In the genomic region with DNA sequence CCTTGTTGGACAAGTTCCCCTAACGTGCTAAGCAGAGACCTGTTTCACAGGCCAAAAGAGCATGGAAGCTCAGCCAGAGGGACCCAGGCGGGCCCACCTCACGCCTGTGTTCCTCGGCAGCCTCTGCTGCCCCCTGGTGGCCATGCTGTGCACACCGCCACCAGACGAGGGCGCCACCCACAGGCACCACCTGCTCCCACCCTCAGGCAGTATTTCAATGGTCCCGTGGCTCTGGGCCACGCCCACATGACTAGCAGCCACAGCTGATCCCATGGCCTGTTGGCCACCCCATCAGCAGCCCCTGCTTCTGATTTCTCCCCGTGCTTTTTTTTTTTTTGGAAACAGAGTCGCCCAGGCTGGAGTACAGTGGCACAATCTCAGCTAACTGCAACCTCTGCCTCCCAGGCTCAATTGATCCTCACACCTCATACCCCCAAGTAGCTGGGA, we compare ENCODE assay signal across 1 cellular context.
TF ChIP-seq lines count a peak whose summit lies in the region.

No MANE protein-coding gene starts in this region.

TF ChIP-seq in HEK293, 187 proteins besides CTCF, POLR2A, EP300 and RAD21 (continued from another document and continues in another):
- TF ChIP-seq ZBTB8A (tag by site-specific recombination; IDR thresholded peaks at IDR 0.05) (peak; percentile 53; the same call in 1 of the 2 replicates), ZNF335 (tag by site-specific recombination; conservative IDR thresholded peaks at IDR 0.05) (0 out of 2 replicates have a peak, but pooled peaks have one; percentile 12), GLIS2 (tag by site-specific recombination; IDR thresholded peaks at IDR 0.05) (peak; percentile 70), ZNF843 (tag by site-specific recombination; IDR thresholded peaks at IDR 0.05) (0 out of 2 replicates have a peak, but pooled peaks have one; percentile 42), ZNF248 (tag by site-specific recombination; IDR thresholded peaks at IDR 0.05) (no peak), ZNF768 (tag by site-specific recombination; IDR thresholded peaks at IDR 0.05) (no peak), ZNF433 (tag by site-specific recombination; IDR thresholded peaks at IDR 0.05; ENCODE audit: low read depth) (no peak), ZSCAN16 (tag by site-specific recombination; IDR thresholded peaks at IDR 0.05) (no peak), BCL11B (tag by site-specific recombination; IDR thresholded peaks at IDR 0.05; ENCODE audit: low read depth) (no peak), RBAK (tag by site-specific recombination; IDR thresholded peaks at IDR 0.05) (no peak), ZNF221 (tag by site-specific recombination; IDR thresholded peaks at IDR 0.05; ENCODE audit: borderline replicate concordance) (no peak), ZNF600 (tag by site-specific recombination; IDR thresholded peaks at IDR 0.05) (no peak; the same call in 1 of the 2 replicates), BCL11A (tag by site-specific recombination; IDR thresholded peaks at IDR 0.05; ENCODE audit: low read depth) (no peak), ZNF324 (tag by site-specific recombination; IDR thresholded peaks at IDR 0.05) (peak; percentile 85), GLIS1 (tag by site-specific recombination; IDR thresholded peaks at IDR 0.05) (peak; percentile 77), ZNF366 (tag by site-specific recombination; conservative IDR thresholded peaks at IDR 0.05) (no peak), ZNF585B (tag by site-specific recombination; IDR thresholded peaks at IDR 0.05) (no peak), SALL2 (tag by site-specific recombination; IDR thresholded peaks at IDR 0.05; ENCODE audit: borderline replicate concordance) (no peak), OSR2 (tag by site-specific recombination; IDR thresholded peaks at IDR 0.05) (peak; percentile 72), ZXDB (tag by site-specific recombination; IDR thresholded peaks at IDR 0.05) (peak; percentile 81), ZBTB17 (tag by site-specific recombination; IDR thresholded peaks at IDR 0.05) (peak; percentile 53; the same call in 1 of the 2 replicates), ZNF561 (tag by site-specific recombination; IDR thresholded peaks at IDR 0.05; ENCODE audit: borderline replicate concordance) (peak; percentile 90; the same call in 1 of the 2 replicates), ZNF266 (tag by site-specific recombination; IDR thresholded peaks at IDR 0.05; ENCODE audit: low read depth) (no peak), ZNF629 (tag by site-specific recombination; IDR thresholded peaks at IDR 0.05) (peak; percentile 72), HOXC10 (CRISPR knock-in tag; IDR thresholded peaks at IDR 0.05) (no peak), ZFP69B (tag by site-specific recombination; IDR thresholded peaks at IDR 0.05) (peak; percentile 100)
- TF ChIP-seq, protein P1, sequence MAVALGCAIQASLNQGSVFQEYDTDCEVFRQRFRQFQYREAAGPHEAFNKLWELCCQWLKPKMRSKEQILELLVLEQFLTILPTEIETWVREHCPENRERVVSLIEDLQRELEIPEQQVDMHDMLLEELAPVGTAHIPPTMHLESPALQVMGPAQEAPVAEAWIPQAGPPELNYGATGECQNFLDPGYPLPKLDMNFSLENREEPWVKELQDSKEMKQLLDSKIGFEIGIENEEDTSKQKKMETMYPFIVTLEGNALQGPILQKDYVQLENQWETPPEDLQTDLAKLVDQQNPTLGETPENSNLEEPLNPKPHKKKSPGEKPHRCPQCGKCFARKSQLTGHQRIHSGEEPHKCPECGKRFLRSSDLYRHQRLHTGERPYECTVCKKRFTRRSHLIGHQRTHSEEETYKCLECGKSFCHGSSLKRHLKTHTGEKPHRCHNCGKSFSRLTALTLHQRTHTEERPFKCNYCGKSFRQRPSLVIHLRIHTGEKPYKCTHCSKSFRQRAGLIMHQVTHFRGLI (tag by site-specific recombination; IDR thresholded peaks at IDR 0.05): peak; percentile 81; the same call in 1 of the 2 replicates
- TF ChIP-seq, protein P2, sequence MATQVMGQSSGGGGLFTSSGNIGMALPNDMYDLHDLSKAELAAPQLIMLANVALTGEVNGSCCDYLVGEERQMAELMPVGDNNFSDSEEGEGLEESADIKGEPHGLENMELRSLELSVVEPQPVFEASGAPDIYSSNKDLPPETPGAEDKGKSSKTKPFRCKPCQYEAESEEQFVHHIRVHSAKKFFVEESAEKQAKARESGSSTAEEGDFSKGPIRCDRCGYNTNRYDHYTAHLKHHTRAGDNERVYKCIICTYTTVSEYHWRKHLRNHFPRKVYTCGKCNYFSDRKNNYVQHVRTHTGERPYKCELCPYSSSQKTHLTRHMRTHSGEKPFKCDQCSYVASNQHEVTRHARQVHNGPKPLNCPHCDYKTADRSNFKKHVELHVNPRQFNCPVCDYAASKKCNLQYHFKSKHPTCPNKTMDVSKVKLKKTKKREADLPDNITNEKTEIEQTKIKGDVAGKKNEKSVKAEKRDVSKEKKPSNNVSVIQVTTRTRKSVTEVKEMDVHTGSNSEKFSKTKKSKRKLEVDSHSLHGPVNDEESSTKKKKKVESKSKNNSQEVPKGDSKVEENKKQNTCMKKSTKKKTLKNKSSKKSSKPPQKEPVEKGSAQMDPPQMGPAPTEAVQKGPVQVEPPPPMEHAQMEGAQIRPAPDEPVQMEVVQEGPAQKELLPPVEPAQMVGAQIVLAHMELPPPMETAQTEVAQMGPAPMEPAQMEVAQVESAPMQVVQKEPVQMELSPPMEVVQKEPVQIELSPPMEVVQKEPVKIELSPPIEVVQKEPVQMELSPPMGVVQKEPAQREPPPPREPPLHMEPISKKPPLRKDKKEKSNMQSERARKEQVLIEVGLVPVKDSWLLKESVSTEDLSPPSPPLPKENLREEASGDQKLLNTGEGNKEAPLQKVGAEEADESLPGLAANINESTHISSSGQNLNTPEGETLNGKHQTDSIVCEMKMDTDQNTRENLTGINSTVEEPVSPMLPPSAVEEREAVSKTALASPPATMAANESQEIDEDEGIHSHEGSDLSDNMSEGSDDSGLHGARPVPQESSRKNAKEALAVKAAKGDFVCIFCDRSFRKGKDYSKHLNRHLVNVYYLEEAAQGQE (tag by site-specific recombination; IDR thresholded peaks at IDR 0.05): no peak
- TF ChIP-seq, protein P3, sequence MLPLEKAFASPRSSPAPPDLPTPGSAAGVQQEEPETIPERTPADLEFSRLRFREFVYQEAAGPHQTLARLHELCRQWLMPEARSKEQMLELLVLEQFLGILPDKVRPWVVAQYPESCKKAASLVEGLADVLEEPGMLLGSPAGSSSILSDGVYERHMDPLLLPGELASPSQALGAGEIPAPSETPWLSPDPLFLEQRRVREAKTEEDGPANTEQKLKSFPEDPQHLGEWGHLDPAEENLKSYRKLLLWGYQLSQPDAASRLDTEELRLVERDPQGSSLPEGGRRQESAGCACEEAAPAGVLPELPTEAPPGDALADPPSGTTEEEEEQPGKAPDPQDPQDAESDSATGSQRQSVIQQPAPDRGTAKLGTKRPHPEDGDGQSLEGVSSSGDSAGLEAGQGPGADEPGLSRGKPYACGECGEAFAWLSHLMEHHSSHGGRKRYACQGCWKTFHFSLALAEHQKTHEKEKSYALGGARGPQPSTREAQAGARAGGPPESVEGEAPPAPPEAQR (tag by site-specific recombination; IDR thresholded peaks at IDR 0.05): no peak
- TF ChIP-seq, protein P4, sequence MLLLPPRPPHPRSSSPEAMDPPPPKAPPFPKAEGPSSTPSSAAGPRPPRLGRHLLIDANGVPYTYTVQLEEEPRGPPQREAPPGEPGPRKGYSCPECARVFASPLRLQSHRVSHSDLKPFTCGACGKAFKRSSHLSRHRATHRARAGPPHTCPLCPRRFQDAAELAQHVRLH (tag by site-specific recombination; IDR thresholded peaks at IDR 0.05): peak; percentile 91
- TF ChIP-seq, protein P5, sequence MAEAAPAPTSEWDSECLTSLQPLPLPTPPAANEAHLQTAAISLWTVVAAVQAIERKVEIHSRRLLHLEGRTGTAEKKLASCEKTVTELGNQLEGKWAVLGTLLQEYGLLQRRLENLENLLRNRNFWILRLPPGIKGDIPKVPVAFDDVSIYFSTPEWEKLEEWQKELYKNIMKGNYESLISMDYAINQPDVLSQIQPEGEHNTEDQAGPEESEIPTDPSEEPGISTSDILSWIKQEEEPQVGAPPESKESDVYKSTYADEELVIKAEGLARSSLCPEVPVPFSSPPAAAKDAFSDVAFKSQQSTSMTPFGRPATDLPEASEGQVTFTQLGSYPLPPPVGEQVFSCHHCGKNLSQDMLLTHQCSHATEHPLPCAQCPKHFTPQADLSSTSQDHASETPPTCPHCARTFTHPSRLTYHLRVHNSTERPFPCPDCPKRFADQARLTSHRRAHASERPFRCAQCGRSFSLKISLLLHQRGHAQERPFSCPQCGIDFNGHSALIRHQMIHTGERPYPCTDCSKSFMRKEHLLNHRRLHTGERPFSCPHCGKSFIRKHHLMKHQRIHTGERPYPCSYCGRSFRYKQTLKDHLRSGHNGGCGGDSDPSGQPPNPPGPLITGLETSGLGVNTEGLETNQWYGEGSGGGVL (tag by site-specific recombination; IDR thresholded peaks at IDR 0.05): no peak
- TF ChIP-seq, protein P6, sequence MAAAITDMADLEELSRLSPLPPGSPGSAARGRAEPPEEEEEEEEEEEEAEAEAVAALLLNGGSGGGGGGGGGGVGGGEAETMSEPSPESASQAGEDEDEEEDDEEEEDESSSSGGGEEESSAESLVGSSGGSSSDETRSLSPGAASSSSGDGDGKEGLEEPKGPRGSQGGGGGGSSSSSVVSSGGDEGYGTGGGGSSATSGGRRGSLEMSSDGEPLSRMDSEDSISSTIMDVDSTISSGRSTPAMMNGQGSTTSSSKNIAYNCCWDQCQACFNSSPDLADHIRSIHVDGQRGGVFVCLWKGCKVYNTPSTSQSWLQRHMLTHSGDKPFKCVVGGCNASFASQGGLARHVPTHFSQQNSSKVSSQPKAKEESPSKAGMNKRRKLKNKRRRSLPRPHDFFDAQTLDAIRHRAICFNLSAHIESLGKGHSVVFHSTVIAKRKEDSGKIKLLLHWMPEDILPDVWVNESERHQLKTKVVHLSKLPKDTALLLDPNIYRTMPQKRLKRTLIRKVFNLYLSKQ (tag by site-specific recombination; IDR thresholded peaks at IDR 0.05; ENCODE audit: borderline replicate concordance): no peak
- TF ChIP-seq, protein P7, sequence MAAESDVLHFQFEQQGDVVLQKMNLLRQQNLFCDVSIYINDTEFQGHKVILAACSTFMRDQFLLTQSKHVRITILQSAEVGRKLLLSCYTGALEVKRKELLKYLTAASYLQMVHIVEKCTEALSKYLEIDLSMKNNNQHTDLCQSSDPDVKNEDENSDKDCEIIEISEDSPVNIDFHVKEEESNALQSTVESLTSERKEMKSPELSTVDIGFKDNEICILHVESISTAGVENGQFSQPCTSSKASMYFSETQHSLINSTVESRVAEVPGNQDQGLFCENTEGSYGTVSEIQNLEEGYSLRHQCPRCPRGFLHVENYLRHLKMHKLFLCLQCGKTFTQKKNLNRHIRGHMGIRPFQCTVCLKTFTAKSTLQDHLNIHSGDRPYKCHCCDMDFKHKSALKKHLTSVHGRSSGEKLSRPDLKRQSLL (tag by site-specific recombination; IDR thresholded peaks at IDR 0.05): peak; percentile 7; the same call in 1 of the 2 replicates
- TF ChIP-seq, protein P8, sequence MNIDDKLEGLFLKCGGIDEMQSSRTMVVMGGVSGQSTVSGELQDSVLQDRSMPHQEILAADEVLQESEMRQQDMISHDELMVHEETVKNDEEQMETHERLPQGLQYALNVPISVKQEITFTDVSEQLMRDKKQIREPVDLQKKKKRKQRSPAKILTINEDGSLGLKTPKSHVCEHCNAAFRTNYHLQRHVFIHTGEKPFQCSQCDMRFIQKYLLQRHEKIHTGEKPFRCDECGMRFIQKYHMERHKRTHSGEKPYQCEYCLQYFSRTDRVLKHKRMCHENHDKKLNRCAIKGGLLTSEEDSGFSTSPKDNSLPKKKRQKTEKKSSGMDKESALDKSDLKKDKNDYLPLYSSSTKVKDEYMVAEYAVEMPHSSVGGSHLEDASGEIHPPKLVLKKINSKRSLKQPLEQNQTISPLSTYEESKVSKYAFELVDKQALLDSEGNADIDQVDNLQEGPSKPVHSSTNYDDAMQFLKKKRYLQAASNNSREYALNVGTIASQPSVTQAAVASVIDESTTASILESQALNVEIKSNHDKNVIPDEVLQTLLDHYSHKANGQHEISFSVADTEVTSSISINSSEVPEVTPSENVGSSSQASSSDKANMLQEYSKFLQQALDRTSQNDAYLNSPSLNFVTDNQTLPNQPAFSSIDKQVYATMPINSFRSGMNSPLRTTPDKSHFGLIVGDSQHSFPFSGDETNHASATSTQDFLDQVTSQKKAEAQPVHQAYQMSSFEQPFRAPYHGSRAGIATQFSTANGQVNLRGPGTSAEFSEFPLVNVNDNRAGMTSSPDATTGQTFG (tag by site-specific recombination; IDR thresholded peaks at IDR 0.05; ENCODE audit: borderline replicate concordance): no peak
- TF ChIP-seq, protein P9, sequence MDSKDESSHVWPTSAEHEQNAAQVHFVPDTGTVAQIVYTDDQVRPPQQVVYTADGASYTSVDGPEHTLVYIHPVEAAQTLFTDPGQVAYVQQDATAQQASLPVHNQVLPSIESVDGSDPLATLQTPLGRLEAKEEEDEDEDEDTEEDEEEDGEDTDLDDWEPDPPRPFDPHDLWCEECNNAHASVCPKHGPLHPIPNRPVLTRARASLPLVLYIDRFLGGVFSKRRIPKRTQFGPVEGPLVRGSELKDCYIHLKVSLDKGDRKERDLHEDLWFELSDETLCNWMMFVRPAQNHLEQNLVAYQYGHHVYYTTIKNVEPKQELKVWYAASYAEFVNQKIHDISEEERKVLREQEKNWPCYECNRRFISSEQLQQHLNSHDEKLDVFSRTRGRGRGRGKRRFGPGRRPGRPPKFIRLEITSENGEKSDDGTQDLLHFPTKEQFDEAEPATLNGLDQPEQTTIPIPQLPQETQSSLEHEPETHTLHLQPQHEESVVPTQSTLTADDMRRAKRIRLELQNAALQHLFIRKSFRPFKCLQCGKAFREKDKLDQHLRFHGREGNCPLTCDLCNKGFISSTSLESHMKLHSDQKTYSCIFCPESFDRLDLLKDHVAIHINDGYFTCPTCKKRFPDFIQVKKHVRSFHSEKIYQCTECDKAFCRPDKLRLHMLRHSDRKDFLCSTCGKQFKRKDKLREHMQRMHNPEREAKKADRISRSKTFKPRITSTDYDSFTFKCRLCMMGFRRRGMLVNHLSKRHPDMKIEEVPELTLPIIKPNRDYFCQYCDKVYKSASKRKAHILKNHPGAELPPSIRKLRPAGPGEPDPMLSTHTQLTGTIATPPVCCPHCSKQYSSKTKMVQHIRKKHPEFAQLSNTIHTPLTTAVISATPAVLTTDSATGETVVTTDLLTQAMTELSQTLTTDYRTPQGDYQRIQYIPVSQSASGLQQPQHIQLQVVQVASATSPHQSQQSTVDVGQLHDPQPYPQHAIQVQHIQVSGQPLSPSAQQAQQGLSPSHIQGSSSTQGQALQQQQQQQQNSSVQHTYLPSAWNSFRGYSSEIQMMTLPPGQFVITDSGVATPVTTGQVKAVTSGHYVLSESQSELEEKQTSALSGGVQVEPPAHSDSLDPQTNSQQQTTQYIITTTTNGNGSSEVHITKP (tag by site-specific recombination; IDR thresholded peaks at IDR 0.05): peak; percentile 69
- TF ChIP-seq, protein P10, sequence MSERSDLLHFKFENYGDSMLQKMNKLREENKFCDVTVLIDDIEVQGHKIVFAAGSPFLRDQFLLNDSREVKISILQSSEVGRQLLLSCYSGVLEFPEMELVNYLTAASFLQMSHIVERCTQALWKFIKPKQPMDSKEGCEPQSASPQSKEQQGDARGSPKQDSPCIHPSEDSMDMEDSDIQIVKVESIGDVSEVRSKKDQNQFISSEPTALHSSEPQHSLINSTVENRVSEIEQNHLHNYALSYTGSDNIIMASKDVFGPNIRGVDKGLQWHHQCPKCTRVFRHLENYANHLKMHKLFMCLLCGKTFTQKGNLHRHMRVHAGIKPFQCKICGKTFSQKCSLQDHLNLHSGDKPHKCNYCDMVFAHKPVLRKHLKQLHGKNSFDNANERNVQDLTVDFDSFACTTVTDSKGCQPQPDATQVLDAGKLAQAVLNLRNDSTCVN (tag by site-specific recombination; optimal IDR thresholded peaks at IDR 0.05): peak; percentile 11
